8 cellular contexts compared by ENCODE assay signal in genomic region chr3:126911162-126912026, GRCh38.
DNase-seq lines count a peak whose midpoint lies in the region; ATAC-seq and TF ChIP-seq lines count a peak whose summit lies in the region.

No MANE protein-coding gene starts in this region.

- ATAC-seq in GM18498 (IDR thresholded peaks at IDR 0.05; ENCODE audit: unreplicated experiment): peak; percentile 97
- peak; percentile 95 for ATAC-seq in HG02610 (IDR thresholded peaks at IDR 0.05; ENCODE audit: unreplicated experiment)
- ATAC-seq in natural killer cell treated with Interleukin-12 subunit alpha and Interleukin-12 subunit beta and Interleukin-15 and Interleukin-18, amount 100 ng/mL, for 72 hours: peak; percentile 96 to 98
- peak; percentile 52 for ATAC-seq in thoracic aorta (ENCODE audit: insufficient number of reproducible peaks, low FRiP score, low read depth)

- peaks cover 0 to 6% of the 10 kb centered on the region in 2 donors for H3K4me1 ChIP-seq in thoracic aorta (ENCODE audit: control insufficient read depth in 1 of 2, low read depth in 2 of 2)

- CTCF ChIA-PET in activated CD4-positive, alpha-beta memory T cell treated with anti-CD3 and anti-CD28 coated beads, Interleukin-2, amount 10 ng/mL, durations not matched to agents 7 days and 5 days (lab: Charles Lee): interaction anchor here (1.0 to 2.3 kb wide), 5 partner anchors 9 to 71 kb away, joined by 3 to 8 read pairs (median 5); partner anchors contain the start of gene PLXNA1

- no peaks in the 10 kb centered on the region for H3K27me3 ChIP-seq in thoracic aorta (replicated peaks; ENCODE audit: insufficient read depth)

- no peak overlapping the region for H3K4me3 ChIP-seq in thoracic aorta

- no peaks in the 10 kb centered on the region for H3K9me3 Mint-ChIP-seq in activated CD4-positive, alpha-beta memory T cell treated with anti-CD3 and anti-CD28 coated beads, Interleukin-2, amount 10 ng/mL, durations not matched to agents 7 days and 5 days
- no peaks in the 10 kb centered on the region for H3K9me3 Mint-ChIP-seq in natural killer cell treated with Interleukin-12 subunit alpha and Interleukin-12 subunit beta and Interleukin-15 and Interleukin-18, amount 100 ng/mL, for 72 hours

- peak; percentile 96 for DNase-seq in MV-4-11 (lab: John Stamatoyannopoulos, UW)
- peak; percentile 87 for DNase-seq in activated CD4-positive, alpha-beta memory T cell treated with anti-CD3 and anti-CD28 coated beads, Interleukin-2, amount 10 ng/mL, durations not matched to agents 7 days and 5 days
- DNase-seq in epidermal melanocyte (ENCODE audit: insufficient read length, low spot score): peak; percentile 22
- peak; percentile 90 for DNase-seq in natural killer cell treated with Interleukin-12 subunit alpha and Interleukin-12 subunit beta and Interleukin-15 and Interleukin-18, amount 100 ng/mL, for 72 hours (ENCODE audit: low spot score)
- DNase-seq in thoracic aorta (ENCODE audit: low spot score): no peak
- no peak for DNase-seq in DMS79 treated with DMSO at 0.1 percent for 48 hours (lab: John Stamatoyannopoulos, UW)

- no peak overlapping the region for H3K27ac ChIP-seq in thoracic aorta

- H3K27me3 Mint-ChIP-seq in activated CD4-positive, alpha-beta memory T cell treated with anti-CD3 and anti-CD28 coated beads, Interleukin-2, amount 10 ng/mL, durations not matched to agents 7 days and 5 days: peaks cover 2% of the 10 kb centered on the region
- H3K27me3 Mint-ChIP-seq in natural killer cell treated with Interleukin-12 subunit alpha and Interleukin-12 subunit beta and Interleukin-15 and Interleukin-18, amount 100 ng/mL, for 72 hours: peaks cover 32 to 33% of the 10 kb centered on the region in 2 donors

- peaks cover 11% of the 10 kb centered on the region for H3K36me3 Mint-ChIP-seq in activated CD4-positive, alpha-beta memory T cell treated with anti-CD3 and anti-CD28 coated beads, Interleukin-2, amount 10 ng/mL, durations not matched to agents 7 days and 5 days (ENCODE audit: low read depth)
- H3K36me3 Mint-ChIP-seq in natural killer cell treated with Interleukin-12 subunit alpha and Interleukin-12 subunit beta and Interleukin-15 and Interleukin-18, amount 100 ng/mL, for 72 hours: peaks cover 9% of the 10 kb centered on the region

- no peaks in the 10 kb centered on the region for H3K36me3 ChIP-seq in thoracic aorta

- H3K9me3 ChIP-seq in thoracic aorta: no peaks in the 10 kb centered on the region

- peaks cover 64% of the 10 kb centered on the region for H3K4me1 Mint-ChIP-seq in activated CD4-positive, alpha-beta memory T cell treated with anti-CD3 and anti-CD28 coated beads, Interleukin-2, amount 10 ng/mL, durations not matched to agents 7 days and 5 days
- peaks cover 42 to 43% of the 10 kb centered on the region in 2 donors for H3K4me1 Mint-ChIP-seq in natural killer cell treated with Interleukin-12 subunit alpha and Interleukin-12 subunit beta and Interleukin-15 and Interleukin-18, amount 100 ng/mL, for 72 hours (ENCODE audit: low read depth in 2 of 2)

- H3K4me3 Mint-ChIP-seq in activated CD4-positive, alpha-beta memory T cell treated with anti-CD3 and anti-CD28 coated beads, Interleukin-2, amount 10 ng/mL, durations not matched to agents 7 days and 5 days: peak overlapping the region; percentile 67
- H3K4me3 Mint-ChIP-seq in natural killer cell treated with Interleukin-12 subunit alpha and Interleukin-12 subunit beta and Interleukin-15 and Interleukin-18, amount 100 ng/mL, for 72 hours: peak overlapping the region; percentile 91

- POLR2A ChIA-PET in activated CD4-positive, alpha-beta memory T cell treated with anti-CD3 and anti-CD28 coated beads, Interleukin-2, amount 10 ng/mL, durations not matched to agents 7 days and 5 days (lab: Charles Lee): interaction anchor here (1.0 to 1.8 kb wide), 10 partner anchors 9 to 71 kb away, joined by 3 to 10 read pairs (median 4); partner anchors contain the start of gene PLXNA1

- TF ChIP-seq CTCF in thoracic aorta (IDR thresholded peaks at IDR 0.05): no peak

- H3K27ac Mint-ChIP-seq in activated CD4-positive, alpha-beta memory T cell treated with anti-CD3 and anti-CD28 coated beads, Interleukin-2, amount 10 ng/mL, durations not matched to agents 7 days and 5 days: peak overlapping the region; percentile 93
- peak overlapping the region; percentile 88 to 89 for H3K27ac Mint-ChIP-seq in natural killer cell treated with Interleukin-12 subunit alpha and Interleukin-12 subunit beta and Interleukin-15 and Interleukin-18, amount 100 ng/mL, for 72 hours

Comparison
In these comparisons a context has a peak if more than half of its experiments do, and no peak if none do; other contexts are left out.
1. DNase-seq: peak in MV-4-11 (single experiment), activated CD4-positive, alpha-beta memory T cell treated with anti-CD3 and anti-CD28 coated beads, Interleukin-2, amount 10 ng/mL, durations not matched to agents 7 days and 5 days (single experiment), epidermal melanocyte (single experiment) and natural killer cell treated with Interleukin-12 subunit alpha and Interleukin-12 subunit beta and Interleukin-15 and Interleukin-18, amount 100 ng/mL, for 72 hours (single experiment); none in thoracic aorta (single experiment) and DMS79 treated with DMSO at 0.1 percent for 48 hours (single experiment).
2. Peak in every context shown above with its lines, with median percentiles within 50 percentile points of each other: ATAC-seq.